19 cellular contexts compared by ENCODE assay signal in the genomic region with DNA sequence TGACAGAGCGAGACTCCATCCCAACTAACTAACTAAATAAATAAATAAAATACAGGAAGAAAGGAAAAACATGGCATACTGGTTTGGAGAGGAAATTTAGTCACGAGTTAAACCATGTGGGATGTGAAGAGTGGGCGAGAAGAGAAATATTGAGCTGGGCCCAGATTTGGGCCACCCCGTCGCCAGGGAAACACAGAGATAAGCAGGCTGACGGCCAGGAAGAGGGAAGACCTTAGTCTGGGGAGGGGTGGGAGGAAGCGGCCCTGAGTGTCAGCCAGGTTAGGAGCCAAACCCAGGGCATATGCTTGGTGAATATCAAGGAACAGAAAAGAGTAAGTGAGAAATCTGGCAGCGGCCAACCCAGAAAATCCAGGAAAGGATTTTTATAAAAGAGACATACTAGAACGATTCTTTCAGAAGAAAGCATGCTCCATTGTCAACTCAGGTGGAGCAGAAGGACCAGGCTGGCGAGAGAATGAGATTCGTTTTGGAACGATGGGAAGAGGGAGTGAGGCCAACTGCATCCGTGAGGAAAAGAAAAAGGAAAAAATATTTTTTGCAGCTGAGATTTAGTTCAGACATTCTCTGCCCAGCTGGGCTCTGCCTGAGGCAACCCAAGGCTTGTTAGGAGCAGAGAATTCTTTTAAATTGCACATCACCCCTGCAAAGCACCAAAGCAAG.
"Had no signal": no experiment of that assay in that cellular context is flagged by ENCODE, and none has a peak within 500 bp of the region (broad histone marks: within the 10 kb centered on the region; RNA-seq: fewer than 3 reads in every experiment).

No MANE protein-coding gene starts in this region.

- H3K4me1 Mint-ChIP-seq: activated CD4-positive, alpha-beta T cell treated with anti-CD3 and anti-CD28 coated beads for 36 hours; activated naive CD8-positive, alpha-beta T cell treated with anti-CD3 and anti-CD28 coated beads for 36 hours; stimulated activated effector memory CD8-positive, alpha-beta T cell treated with anti-CD3 and anti-CD28 coated beads, Interleukin-12 subunit alpha, Interleukin-12 subunit beta, amount 100 ng/mL, for 72 hours had no signal

- H3K36me3 Mint-ChIP-seq: activated naive CD8-positive, alpha-beta T cell treated with anti-CD3 and anti-CD28 coated beads for 36 hours; stimulated activated effector memory CD8-positive, alpha-beta T cell treated with anti-CD3 and anti-CD28 coated beads, Interleukin-12 subunit alpha, Interleukin-12 subunit beta, amount 100 ng/mL, for 72 hours had no signal

- H3K4me3 ChIP-seq: psoas muscle, right lobe of liver, SK-N-MC, thyroid gland had no signal

- H3K27me3 Mint-ChIP-seq: activated CD4-positive, alpha-beta T cell treated with anti-CD3 and anti-CD28 coated beads for 36 hours; activated naive CD8-positive, alpha-beta T cell treated with anti-CD3 and anti-CD28 coated beads for 36 hours had no signal

- H3K9me3 Mint-ChIP-seq: activated naive CD8-positive, alpha-beta T cell treated with anti-CD3 and anti-CD28 coated beads for 36 hours; stimulated activated effector memory CD8-positive, alpha-beta T cell treated with anti-CD3 and anti-CD28 coated beads, Interleukin-12 subunit alpha, Interleukin-12 subunit beta, amount 100 ng/mL, for 72 hours; T-helper 2 cell treated with Interferon-gamma antibody and Interleukin-4, amounts not matched to agents 5 μg/mL and 100 μg/mL, for 36 hours had no signal

- DNase-seq: activated CD4-positive, alpha-beta T cell treated with anti-CD3 and anti-CD28 coated beads for 36 hours; activated CD4-positive, alpha-beta T cell treated with anti-CD3 and anti-CD28 coated beads, Interleukin-2, amount 50 U/mL, for 48 hours; activated naive CD4-positive, alpha-beta T cell; activated naive CD8-positive, alpha-beta T cell treated with anti-CD3 and anti-CD28 coated beads for 36 hours; activated T-cell treated with anti-CD3 and anti-CD28 coated beads for 4 hours; amniotic stem cell; brain microvascular endothelial cell; central memory CD4-positive, alpha-beta T cell; cortex of kidney; effector memory CD4-positive, alpha-beta T cell; midbrain; psoas muscle; right lobe of liver; small intestine; stimulated activated CD4-positive, alpha-beta T cell treated with anti-CD3 and anti-CD28 coated beads, Interleukin-4, amount 100 ng/mL, for 1 hour; thyroid gland had no signal

- ATAC-seq: activated CD4-positive, alpha-beta T cell treated with anti-CD3 and anti-CD28 coated beads for 36 hours; psoas muscle; right lobe of liver; stimulated activated effector memory CD8-positive, alpha-beta T cell treated with anti-CD3 and anti-CD28 coated beads, Interleukin-12 subunit alpha, Interleukin-12 subunit beta, amount 100 ng/mL, for 72 hours had no signal

- H3K4me3 Mint-ChIP-seq: activated CD4-positive, alpha-beta T cell treated with anti-CD3 and anti-CD28 coated beads for 36 hours; activated naive CD8-positive, alpha-beta T cell treated with anti-CD3 and anti-CD28 coated beads for 36 hours; stimulated activated effector memory CD8-positive, alpha-beta T cell treated with anti-CD3 and anti-CD28 coated beads, Interleukin-12 subunit alpha, Interleukin-12 subunit beta, amount 100 ng/mL, for 72 hours; T-helper 2 cell treated with Interferon-gamma antibody and Interleukin-4, amounts not matched to agents 5 μg/mL and 100 μg/mL, for 36 hours had no signal
